In genomic region chr15:99982662-99983061, GRCh38 we compare ENCODE assay signal across 1 cellular context.
TF ChIP-seq lines count a peak whose summit lies in the region.

No MANE protein-coding gene starts in this region.

TF ChIP-seq in WTC11, 78 proteins besides CTCF, POLR2A, EP300 and RAD21 (continued from another document):
- TF ChIP-seq GRHL2 (CRISPR knock-in tag; IDR thresholded peaks at IDR 0.05; ENCODE audit: insufficient replicate concordance, severe bottlenecking) (no peak), CDX4 (CRISPR knock-in tag; IDR thresholded peaks at IDR 0.05; ENCODE audit: borderline replicate concordance) (no peak), TP53 (CRISPR knock-in tag; IDR thresholded peaks at IDR 0.05) (no peak), ZBTB21 (CRISPR knock-in tag; IDR thresholded peaks at IDR 0.05; ENCODE audit: borderline replicate concordance) (no peak)
